ENCODE assay signal across 1 cellular context in genomic region chr11:126153999-126154398, GRCh38.
TF ChIP-seq lines count a peak whose summit lies in the region.

No MANE protein-coding gene starts in this region.

TF ChIP-seq in HEK293, 187 proteins besides CTCF, POLR2A, EP300 and RAD21 (continued from another document):
- TF ChIP-seq ZNF280D (tag by site-specific recombination; IDR thresholded peaks at IDR 0.05) = no peak
- no peak for TF ChIP-seq ZNF785 (tag by site-specific recombination; IDR thresholded peaks at IDR 0.05)
- TF ChIP-seq ZNF629 (tag by site-specific recombination; IDR thresholded peaks at IDR 0.05) = peak; percentile 95
- TF ChIP-seq ZNF549 (tag by site-specific recombination; IDR thresholded peaks at IDR 0.05) = no peak
- no peak for TF ChIP-seq AEBP2 (tag by site-specific recombination; IDR thresholded peaks at IDR 0.05; ENCODE audit: borderline replicate concordance)
- TF ChIP-seq ZNF221 (tag by site-specific recombination; IDR thresholded peaks at IDR 0.05; ENCODE audit: borderline replicate concordance) = peak; percentile 79; the same call in 1 of the 2 replicates
- TF ChIP-seq ZNF10 (tag by site-specific recombination; IDR thresholded peaks at IDR 0.05) = no peak
- TF ChIP-seq ZBTB20 (tag by site-specific recombination; IDR thresholded peaks at IDR 0.05) = no peak
- TF ChIP-seq HOXA7 (CRISPR knock-in tag; IDR thresholded peaks at IDR 0.05; ENCODE audit: borderline replicate concordance) = no peak
- no peak for TF ChIP-seq ZNF768 (tag by site-specific recombination; IDR thresholded peaks at IDR 0.05)
- no peak for TF ChIP-seq HOXD13 (CRISPR knock-in tag; IDR thresholded peaks at IDR 0.05; ENCODE audit: borderline replicate concordance)
- TF ChIP-seq ZNF488 (tag by site-specific recombination; IDR thresholded peaks at IDR 0.05) = peak; percentile 91
- no peak for TF ChIP-seq YY2 (tag by site-specific recombination; IDR thresholded peaks at IDR 0.05)
- TF ChIP-seq ZBTB1 (tag by site-specific recombination; IDR thresholded peaks at IDR 0.05) = no peak
- TF ChIP-seq ZNF777 (tag by site-specific recombination; IDR thresholded peaks at IDR 0.05; ENCODE audit: borderline replicate concordance) = no peak
- no peak for TF ChIP-seq ZSCAN5A (tag by site-specific recombination; IDR thresholded peaks at IDR 0.05)
- TF ChIP-seq ZNF555 (tag by site-specific recombination; conservative IDR thresholded peaks at IDR 0.05) = no peak
- TF ChIP-seq ZNF521 (tag by site-specific recombination; IDR thresholded peaks at IDR 0.05) = no peak
- TF ChIP-seq ZNF707 (tag by site-specific recombination; IDR thresholded peaks at IDR 0.05) = no peak
- no peak for TF ChIP-seq ZNF157 (tag by site-specific recombination; IDR thresholded peaks at IDR 0.05)
- no peak for TF ChIP-seq ZNF837 (tag by site-specific recombination; IDR thresholded peaks at IDR 0.05)
- peak; percentile 70 for TF ChIP-seq HIC1 (tag by site-specific recombination; IDR thresholded peaks at IDR 0.05)
- peak; percentile 39; the same call in 1 of the 2 replicates for TF ChIP-seq ZNF398 (tag by site-specific recombination; IDR thresholded peaks at IDR 0.05)
- no peak for TF ChIP-seq ZNF2 (tag by site-specific recombination; IDR thresholded peaks at IDR 0.05)
- TF ChIP-seq ZNF830 (tag by site-specific recombination; IDR thresholded peaks at IDR 0.05; ENCODE audit: low read depth) = no peak
- no peak for TF ChIP-seq SP2 (tag by site-specific recombination; IDR thresholded peaks at IDR 0.05)
- peak; percentile 79 for TF ChIP-seq ZBTB21 (tag by site-specific recombination; IDR thresholded peaks at IDR 0.05)
- no peak for TF ChIP-seq ZNF514 (tag by site-specific recombination; IDR thresholded peaks at IDR 0.05)
- TF ChIP-seq TCF7L2 (IDR thresholded peaks at IDR 0.05; ENCODE audit: borderline replicate concordance, low read depth, low read length) = peak; percentile 42; the same call in 1 of the 2 replicates
- TF ChIP-seq ZNF112 (tag by site-specific recombination; IDR thresholded peaks at IDR 0.05) = no peak
- TF ChIP-seq ZNF175 (tag by site-specific recombination; IDR thresholded peaks at IDR 0.05) = no peak
- TF ChIP-seq ZNF302 (tag by site-specific recombination; IDR thresholded peaks at IDR 0.05; ENCODE audit: low read depth) = no peak
- TF ChIP-seq MYNN (tag by site-specific recombination; IDR thresholded peaks at IDR 0.05; ENCODE audit: borderline replicate concordance) = no peak
- no peak for TF ChIP-seq BCL11B (tag by site-specific recombination; IDR thresholded peaks at IDR 0.05; ENCODE audit: low read depth)
- TF ChIP-seq MZF1 (tag by site-specific recombination; IDR thresholded peaks at IDR 0.05; ENCODE audit: borderline replicate concordance) = 0 out of 2 replicates have a peak, but pooled peaks have one; percentile 32
- TF ChIP-seq ZNF518A (tag by site-specific recombination; conservative IDR thresholded peaks at IDR 0.05; ENCODE audit: low read depth) = no peak; the same call in 1 of the 2 replicates
- TF ChIP-seq EGR2 (tag by site-specific recombination; IDR thresholded peaks at IDR 0.05; ENCODE audit: low read depth) = no peak
- no peak for TF ChIP-seq ZNF585B (tag by site-specific recombination; IDR thresholded peaks at IDR 0.05)
- no peak for TF ChIP-seq SP3 (tag by site-specific recombination; IDR thresholded peaks at IDR 0.05)
- TF ChIP-seq ZBTB7A (tag by site-specific recombination; IDR thresholded peaks at IDR 0.05; ENCODE audit: low read depth) = no peak
